In the genomic region with DNA sequence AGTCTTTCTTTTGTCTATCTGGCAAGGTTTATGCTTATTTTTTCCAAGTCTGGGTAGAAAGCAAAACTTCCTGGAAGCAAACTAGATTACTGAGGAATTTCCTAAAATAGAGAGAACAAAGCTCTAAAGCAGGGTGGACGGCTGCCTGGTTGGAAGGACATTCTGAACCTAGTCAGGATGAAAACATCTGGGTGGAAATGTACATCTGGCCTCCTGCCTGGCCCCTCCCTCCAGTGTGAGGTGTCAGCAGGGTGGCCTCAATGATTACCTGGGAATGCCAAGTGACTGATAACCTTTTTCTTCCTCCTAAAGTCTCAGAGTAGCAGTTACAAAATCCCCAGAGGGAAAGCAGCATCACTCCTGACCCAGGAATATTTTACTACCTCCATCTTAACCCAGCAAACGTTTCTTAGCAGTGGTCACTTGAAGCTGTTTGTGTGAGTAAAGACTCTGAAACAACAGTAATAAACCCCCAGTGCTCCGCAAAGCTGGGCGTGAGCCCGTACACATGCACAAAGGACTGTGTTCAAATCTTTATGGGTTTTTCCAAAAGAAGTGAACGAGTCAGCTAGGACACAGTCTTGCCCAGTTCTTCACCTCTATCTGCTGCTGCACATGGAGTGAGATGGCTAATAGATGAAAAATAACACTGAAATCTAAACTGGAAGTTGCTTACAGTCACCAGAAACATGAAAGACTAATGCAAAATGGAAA, we compare ENCODE assay signal across 32 cellular contexts. TPM values are rescaled to one million over a fixed set of nuclear protein-coding genes. Genes with fewer than 3 reads are reported as not detected.
A peak's percentile ranks its signal among the peaks of the same experiment; 100 is the strongest.
DNase-seq lines count a peak whose midpoint lies in the region; ATAC-seq and TF ChIP-seq lines count a peak whose summit lies in the region.
"Had no signal": no experiment of that assay in that cellular context is flagged by ENCODE, and none has a peak within 500 bp of the region (broad histone marks: within the 10 kb centered on the region; RNA-seq: fewer than 3 reads in every experiment).

No MANE protein-coding gene starts in this region.

- H3K27me3 Mint-ChIP-seq in MCF 10A (ENCODE audit: insufficient read depth, unreplicated experiment) = no peaks in the 10 kb centered on the region
- H3K27me3 Mint-ChIP-seq: activated CD4-positive, alpha-beta memory T cell treated with anti-CD3 and anti-CD28 coated beads for 36 hours; activated naive CD8-positive, alpha-beta T cell treated with anti-CD3 and anti-CD28 coated beads, Interleukin-2, amount 50 U/mL, for 24 hours; naive thymus-derived CD4-positive, alpha-beta T cell; stimulated activated naive CD8-positive, alpha-beta T cell treated with anti-CD3 and anti-CD28 coated beads, Interleukin-15, Interleukin-2, amounts not matched to agents 100 ng/mL and 50 ng/mL, for 24 hours had no signal

- no peak for TF ChIP-seq CTCF in MCF 10A (IDR thresholded peaks at IDR 0.05; ENCODE audit: unreplicated experiment)
- no peak for TF ChIP-seq CTCF in mammary epithelial cell (conservative IDR thresholded peaks at IDR 0.05 in 1 of 2, IDR thresholded peaks at IDR 0.05 in 1 of 2; ENCODE audit: extremely low read depth in 1 of 2, insufficient read depth in 1 of 2, low read depth in 1 of 2, low read length in 2 of 2)
- TF ChIP-seq CTCF in gastroesophageal sphincter (IDR thresholded peaks at IDR 0.05) = no peak
- no peak for TF ChIP-seq CTCF in prostate gland (IDR thresholded peaks at IDR 0.05)
- TF ChIP-seq CTCF in Peyer's patch (IDR thresholded peaks at IDR 0.05) = no peak

- CTCF ChIA-PET in MCF 10A (lab: Yijun Ruan, JAX) (interaction anchor here (0.6 kb wide), 2 partner anchors 38 to 156 kb away, joined by 3 read pairs; no protein-coding TSS in a partner anchor), mammary epithelial cell (lab: Charles Lee; ENCODE audit: low non-redundant PET) (no interaction called here)

- H2AFZ ChIP-seq in mammary epithelial cell (ENCODE audit: low read depth, low read length) = no peak overlapping the region

- H3K27ac ChIP-seq in mammary epithelial cell (ENCODE audit: insufficient read depth, low read depth, low read length) (no peak overlapping the region), gastroesophageal sphincter (peak overlapping the region in 3 of 4 donors; percentile 14 to 42 (median 35)), prostate gland (peak overlapping the region; percentile 6 to 43), aorta (ENCODE audit: low read depth in 1 of 2, low read length in 2 of 2) (peak overlapping the region; percentile 22 to 42), Peyer's patch (no peak overlapping the region)
- H3K27ac ChIP-seq: 22Rv1, spleen, transverse colon had no signal

- in situ Hi-C loops in mammary epithelial cell (cut with MboI; ENCODE audit: low sequenced_read_pairs in 2 of 2) = no loop called here

- POLR2A ChIA-PET in MCF 10A (lab: Yijun Ruan, JAX) = interaction anchor here (0.7 to 1.4 kb wide), 6 partner anchors 8 to 109 kb away, joined by 3 to 6 read pairs (median 4); a partner anchor contains a TSS

- H3K36me3 ChIP-seq in mammary epithelial cell (ENCODE audit: insufficient read depth, low read length) (peaks cover 18% of the 10 kb centered on the region), gastroesophageal sphincter (peaks cover 3 to 94% of the 10 kb centered on the region in 2 donors), prostate gland (peaks cover 4 to 17% of the 10 kb centered on the region in 2 donors), aorta (ENCODE audit: control insufficient read depth in 1 of 2, insufficient read depth in 2 of 2, low read length in 1 of 2) (peaks cover 3 to 16% of the 10 kb centered on the region in 2 donors), Peyer's patch (peaks cover 0 to 91% (median 0%) of the 10 kb centered on the region in 3 donors)

- H3K9me3 ChIP-seq in mammary epithelial cell (replicated peaks; ENCODE audit: insufficient read depth, low read length) (no peaks in the 10 kb centered on the region), gastroesophageal sphincter (no peaks in the 10 kb centered on the region), prostate gland (no peaks in the 10 kb centered on the region), aorta (ENCODE audit: control insufficient read depth, low read length) (no peaks in the 10 kb centered on the region), Peyer's patch (no peaks in the 10 kb centered on the region)
- H3K9me3 ChIP-seq: spleen, transverse colon had no signal

- TF ChIP-seq EP300 in gastroesophageal sphincter (IDR thresholded peaks at IDR 0.05) = no peak

- H3K4me3 Mint-ChIP-seq in MCF 10A (ENCODE audit: unreplicated experiment) = no peak overlapping the region
- H3K4me3 Mint-ChIP-seq: activated CD4-positive, alpha-beta memory T cell treated with anti-CD3 and anti-CD28 coated beads for 36 hours; activated naive CD8-positive, alpha-beta T cell treated with anti-CD3 and anti-CD28 coated beads, Interleukin-2, amount 50 U/mL, for 24 hours; H9; naive thymus-derived CD4-positive, alpha-beta T cell; stimulated activated naive CD8-positive, alpha-beta T cell treated with anti-CD3 and anti-CD28 coated beads, Interleukin-15, Interleukin-2, amounts not matched to agents 100 ng/mL and 50 ng/mL, for 24 hours had no signal

- dilution Hi-C loops in mammary epithelial cell (cut with HindIII; ENCODE audit: low sequenced_read_pairs) = no loop called here

- H3K9ac ChIP-seq in mammary epithelial cell (ENCODE audit: insufficient read depth, low read length) = no peak overlapping the region

- H3K4me1 ChIP-seq in mammary epithelial cell (ENCODE audit: insufficient read depth, low read length) = no peaks in the 10 kb centered on the region
- H3K4me1 ChIP-seq in gastroesophageal sphincter = peaks cover 0 to 15% (median 4%) of the 10 kb centered on the region in 3 donors
- H3K4me1 ChIP-seq in prostate gland (replicated peaks) = no peaks in the 10 kb centered on the region
- H3K4me1 ChIP-seq in aorta (ENCODE audit: control insufficient read depth in 1 of 2, insufficient read depth in 2 of 2, low read length in 2 of 2) = no peaks in the 10 kb centered on the region
- H3K4me1 ChIP-seq in Peyer's patch = no peaks in the 10 kb centered on the region
- H3K4me1 ChIP-seq: spleen, transverse colon had no signal

- no peaks in the 10 kb centered on the region for H3K9me3 Mint-ChIP-seq in MCF 10A (ENCODE audit: unreplicated experiment)
- H3K9me3 Mint-ChIP-seq: activated CD4-positive, alpha-beta memory T cell treated with anti-CD3 and anti-CD28 coated beads for 36 hours; activated naive CD8-positive, alpha-beta T cell treated with anti-CD3 and anti-CD28 coated beads, Interleukin-2, amount 50 U/mL, for 24 hours; H9; naive thymus-derived CD4-positive, alpha-beta T cell; stimulated activated naive CD8-positive, alpha-beta T cell treated with anti-CD3 and anti-CD28 coated beads, Interleukin-15, Interleukin-2, amounts not matched to agents 100 ng/mL and 50 ng/mL, for 24 hours had no signal

- ATAC-seq in gastroesophageal sphincter (peak; percentile 67), aorta (ENCODE audit: low FRiP score) (no peak), GM19452 (IDR thresholded peaks at IDR 0.05; ENCODE audit: unreplicated experiment) (no peak)
- ATAC-seq: activated naive CD8-positive, alpha-beta T cell treated with anti-CD3 and anti-CD28 coated beads, Interleukin-2, amount 50 U/mL, for 24 hours; GM12878; naive thymus-derived CD4-positive, alpha-beta T cell had no signal

- no TSS peak for BruUV-seq in MCF 10A (replicated peaks; lab: Mats Ljungman, UMichigan)
- BruUV-seq in mammary epithelial cell (replicated peaks; lab: Mats Ljungman, UMichigan) = no TSS peak

- intact Hi-C loops in MCF 10A (cut with micrococcal nuclease) = no loop called here
- intact Hi-C loops in mammary epithelial cell (cut with micrococcal nuclease) = no loop called here
- intact Hi-C loops in prostate gland (cut with DNase I) = no loop called here
- intact Hi-C loops in aorta (cut with DNase I) = no loop called here

- H4K20me1 ChIP-seq in mammary epithelial cell (ENCODE audit: insufficient read depth, low read length) = no peaks in the 10 kb centered on the region

- H3K27me3 ChIP-seq in mammary epithelial cell (ENCODE audit: insufficient read depth, low read length) (no peaks in the 10 kb centered on the region), gastroesophageal sphincter (no peaks in the 10 kb centered on the region), prostate gland (replicated peaks; ENCODE audit: insufficient read depth) (no peaks in the 10 kb centered on the region), aorta (ENCODE audit: control insufficient read depth in 1 of 2, insufficient read depth in 2 of 2, low read length in 1 of 2) (no peaks in the 10 kb centered on the region), Peyer's patch (no peaks in the 10 kb centered on the region)
- H3K27me3 ChIP-seq: spleen, transverse colon had no signal

- H3K27ac Mint-ChIP-seq in MCF 10A (ENCODE audit: low read depth, unreplicated experiment) = peak overlapping the region; percentile 69
- H3K27ac Mint-ChIP-seq: activated CD4-positive, alpha-beta memory T cell treated with anti-CD3 and anti-CD28 coated beads for 36 hours; activated naive CD8-positive, alpha-beta T cell treated with anti-CD3 and anti-CD28 coated beads, Interleukin-2, amount 50 U/mL, for 24 hours; H9; naive thymus-derived CD4-positive, alpha-beta T cell; stimulated activated naive CD8-positive, alpha-beta T cell treated with anti-CD3 and anti-CD28 coated beads, Interleukin-15, Interleukin-2, amounts not matched to agents 100 ng/mL and 50 ng/mL, for 24 hours had no signal

- H3K4me2 ChIP-seq in mammary epithelial cell (ENCODE audit: insufficient read depth, low read depth, low read length) = no peak overlapping the region

- no peaks in the 10 kb centered on the region for H3K79me2 ChIP-seq in mammary epithelial cell (ENCODE audit: insufficient read depth, low read length)

- DNase-seq in MCF 10A (ENCODE audit: unreplicated experiment) (no peak), mammary epithelial cell (no peak), prostate gland (ENCODE audit: low spot score) (peak; percentile 22), aorta (no peak), Peyer's patch (no peak)
- no peak for DNase-seq in activated T-cell treated with anti-CD3 and anti-CD28 coated beads, Interleukin-2, amount 50 U/mL, for 1 hour
- DNase-seq: activated CD4-positive, alpha-beta memory T cell treated with anti-CD3 and anti-CD28 coated beads for 36 hours; activated CD4-positive, alpha-beta T cell treated with anti-CD3 and anti-CD28 coated beads for 1 hour; activated naive CD4-positive, alpha-beta T cell; activated naive CD8-positive, alpha-beta T cell treated with anti-CD3 and anti-CD28 coated beads, Interleukin-2, amount 50 U/mL, for 24 hours; C1 segment of cervical spinal cord; DMS153; glutamatergic neuron; H9; islet precursor cell; KG1; MM.1S; naive thymus-derived CD4-positive, alpha-beta T cell; NCI-H1105 treated with DMSO at 0.1 percent for 48 hours; NCI-H2081; NCI-H524 treated with DMSO at 0.1 percent for 48 hours; retina; SHP77; spleen; stimulated activated CD4-positive, alpha-beta T cell treated with anti-CD3 and anti-CD28 coated beads, Interleukin-2, amount 100 ng/mL, for 24 hours; transverse colon had no signal

- no peak overlapping the region for H3K4me3 ChIP-seq in mammary epithelial cell (replicated peaks in 1 of 3; ENCODE audit: insufficient read depth in 1 of 3, low read depth in 2 of 3, low read length in 3 of 3)
- H3K4me3 ChIP-seq in gastroesophageal sphincter = no peak overlapping the region
- H3K4me3 ChIP-seq in prostate gland = no peak overlapping the region
- no peak overlapping the region for H3K4me3 ChIP-seq in aorta (ENCODE audit: low read length in 2 of 2)
- no peak overlapping the region for H3K4me3 ChIP-seq in Peyer's patch
- H3K4me3 ChIP-seq: GM12878, spleen, transverse colon had no signal

- H3K4me1 Mint-ChIP-seq in MCF 10A (ENCODE audit: insufficient read depth, unreplicated experiment) = no peaks in the 10 kb centered on the region
- H3K4me1 Mint-ChIP-seq: activated naive CD8-positive, alpha-beta T cell treated with anti-CD3 and anti-CD28 coated beads, Interleukin-2, amount 50 U/mL, for 24 hours; H9; naive thymus-derived CD4-positive, alpha-beta T cell had no signal

- TF ChIP-seq POLR2A in gastroesophageal sphincter (IDR thresholded peaks at IDR 0.05) = no peak
- TF ChIP-seq POLR2A in prostate gland (IDR thresholded peaks at IDR 0.05) = no peak
- no peak for TF ChIP-seq POLR2A in Peyer's patch (IDR thresholded peaks at IDR 0.05)

- WGBS in mammary epithelial cell (ENCODE audit: low coverage, missing lambda C conversion rate) = 79% methylated on average over 6 of the region's 6 CpGs
- WGBS in gastroesophageal sphincter (ENCODE audit: low coverage in 1 of 2), 2 donors = 59 to 75% methylated on average over 5 of the region's 6 CpGs
- 33% methylated on average over 6 of the region's 6 CpGs for WGBS in prostate gland
- WGBS in aorta, 2 donors = 64 to 66% methylated on average over 6 of the region's 6 CpGs

- H3K36me3 Mint-ChIP-seq in MCF 10A (ENCODE audit: insufficient read depth, unreplicated experiment) = peaks cover 74% of the 10 kb centered on the region

RNA-seq across cellular contexts. Expression of a gene that starts 18.9 kb away (rescaled TPM):
- not detected in 2 replicates for total RNA-seq in MCF 10A (2022)
- 1 to 10 TPM in 1 of 2 donors, not detected in 1; 2.3 TPM for total RNA-seq in mammary epithelial cell
- not detected for polyA plus RNA-seq in mammary epithelial cell
- not detected for polyA minus RNA-seq in mammary epithelial cell
- total RNA-seq in gastroesophageal sphincter = 10 to 100 TPM in 2 of 4 donors, 1 to 10 TPM in 2; 2.2 to 13.5 (median 9.0) TPM
- total RNA-seq in prostate gland = under 1 TPM in 1 of 2 donors, not detected in 1; 0.80 TPM
- 10 to 100 TPM in 1 of 2 donors, 1 to 10 TPM in 1; 7.1 to 19.1 TPM for total RNA-seq in aorta
- 10 to 100 TPM in 1 of 2 donors, not detected in 1; 10.8 TPM for polyA plus RNA-seq in aorta
- total RNA-seq in Peyer's patch = 1 to 10 TPM in 1 of 4 donors, not detected in 3; 1.3 TPM
- total RNA-seq: activated CD4-positive, alpha-beta memory T cell treated with anti-CD3 and anti-CD28 coated beads for 36 hours; GM12878; H9; naive thymus-derived CD4-positive, alpha-beta T cell; spleen; T-helper 2 cell treated with Interferon-gamma antibody and Interleukin-4, amounts not matched to agents 100 ng/mL and 5 ng/mL, for 36 hours had no signal
- polyA plus RNA-seq: naive thymus-derived CD4-positive, alpha-beta T cell had no signal

RNA-seq across cellular contexts. Expression of a gene that starts 54.3 kb away (rescaled TPM):
- total RNA-seq in MCF 10A (2022) = 45.9 and 54.0 TPM in 2 replicates
- 10 to 100 TPM; 44.7 to 64.8 TPM for total RNA-seq in mammary epithelial cell
- 32.7 TPM for polyA plus RNA-seq in mammary epithelial cell
- 137 TPM for polyA minus RNA-seq in mammary epithelial cell
- 10 to 100 TPM; 32.4 to 55.4 (median 42.5) TPM for total RNA-seq in gastroesophageal sphincter
- total RNA-seq in prostate gland = 10 to 100 TPM; 34.7 to 56.1 TPM
- 10 to 100 TPM; 29.8 to 31.8 TPM for total RNA-seq in aorta
- 10 to 100 TPM in 1 of 2 donors, 1 to 10 TPM in 1; 7.5 to 15.9 TPM for polyA plus RNA-seq in aorta
- 10 to 100 TPM; 32.8 to 66.8 (median 48.2) TPM for total RNA-seq in Peyer's patch

Comparison
In these comparisons a context has a peak if more than half of its experiments do, and no peak if none do; other contexts are left out.
1. H3K27ac ChIP-seq: peak in gastroesophageal sphincter (3 of 4), prostate gland (2 of 2) and aorta (2 of 2); none in mammary epithelial cell (single experiment) and Peyer's patch (0 of 4).